Comparison of ENCODE assay signal across 21 cellular contexts in the genomic region with DNA sequence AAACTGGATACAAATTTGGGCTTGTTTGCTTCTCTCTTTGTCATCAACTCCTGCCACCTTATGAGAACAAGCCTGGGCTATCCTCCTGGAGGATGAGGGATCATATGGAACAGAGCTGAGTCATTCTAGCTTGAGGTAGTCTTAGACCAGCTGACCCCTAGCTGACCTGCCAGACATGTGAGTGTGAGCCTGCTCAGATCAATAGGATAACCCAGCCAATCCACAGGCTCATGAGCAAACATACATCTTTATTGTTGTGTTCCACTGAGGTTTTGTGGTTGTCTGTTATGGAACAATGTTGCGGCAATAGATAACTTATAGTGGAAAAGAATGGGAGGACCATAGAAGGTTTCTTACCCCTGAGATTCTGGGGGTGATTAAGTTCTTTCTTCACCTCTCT. TPM values are rescaled to one million over a fixed set of nuclear protein-coding genes. Genes with fewer than 3 reads are reported as not detected.
DNase-seq lines count a peak whose midpoint lies in the region; ATAC-seq, FAIRE-seq and TF ChIP-seq lines count a peak whose summit lies in the region.
"Had no signal": no experiment of that assay in that cellular context is flagged by ENCODE, and none has a peak within 500 bp of the region (broad histone marks: within the 10 kb centered on the region; RNA-seq: fewer than 3 reads in every experiment).

No MANE protein-coding gene starts in this region.

- H3K4me3 ChIP-seq in bronchial epithelial cell (ENCODE audit: low read depth, low read length) (no peak overlapping the region), mesenchymal stem cell (ENCODE audit: insufficient read depth in 1 of 2, low read depth in 1 of 2, low read length in 2 of 2) (no peak overlapping the region), osteoblast (ENCODE audit: insufficient read depth, low read length) (no peak overlapping the region)
- H3K4me3 ChIP-seq: GM12878, GM23338 had no signal

- no peak overlapping the region for H2BK5ac ChIP-seq in mesenchymal stem cell (ENCODE audit: low read depth, low read length, poor library complexity, severe bottlenecking)

- H3K79me2 ChIP-seq in osteoblast (ENCODE audit: insufficient read depth, low read length): no peaks in the 10 kb centered on the region

- no peak overlapping the region for H3K14ac ChIP-seq in mesenchymal stem cell (ENCODE audit: low read length in 2 of 2)

- H2BK15ac ChIP-seq in mesenchymal stem cell (ENCODE audit: low read depth, poor library complexity, severe bottlenecking): no peak overlapping the region

- no peak overlapping the region for H4K91ac ChIP-seq in mesenchymal stem cell (ENCODE audit: low read length)

- TF ChIP-seq CTCF in bronchial epithelial cell (IDR thresholded peaks at IDR 0.05; ENCODE audit: insufficient read depth, low read length, severe bottlenecking) (no peak), osteoblast (IDR thresholded peaks at IDR 0.05; ENCODE audit: extremely low read depth, low read depth, low read length) (no peak)

- H2AK5ac ChIP-seq in mesenchymal stem cell (ENCODE audit: low read length, severe bottlenecking): no peak overlapping the region

- H2AFZ ChIP-seq in mesenchymal stem cell (ENCODE audit: low read depth, low read length) (no peak overlapping the region), osteoblast (ENCODE audit: low read length) (no peak overlapping the region)
- H2AFZ ChIP-seq: GM23338 had no signal

- H3K36me3 ChIP-seq in bronchial epithelial cell (ENCODE audit: control insufficient read depth, insufficient read depth, low read length) (no peaks in the 10 kb centered on the region), mesenchymal stem cell (ENCODE audit: control insufficient read depth in 1 of 2, insufficient read depth in 2 of 2, low read depth in 1 of 2, low read length in 2 of 2) (no peaks in the 10 kb centered on the region), osteoblast (ENCODE audit: insufficient read depth, low read length) (no peaks in the 10 kb centered on the region)

- H2BK120ac ChIP-seq in mesenchymal stem cell (ENCODE audit: low read depth, low read length): no peak overlapping the region

- H3K9ac ChIP-seq in mesenchymal stem cell (ENCODE audit: low read length): no peak overlapping the region

- WGBS in mesenchymal stem cell: 97% methylated on average over 1 of the region's 1 CpG

- H3K27me3 ChIP-seq in bronchial epithelial cell (ENCODE audit: control insufficient read depth, insufficient read depth, low read length) (peaks cover 6% of the 10 kb centered on the region), mesenchymal stem cell (ENCODE audit: control insufficient read depth in 1 of 2, insufficient read depth in 1 of 2, low read length in 2 of 2) (peaks cover 0 to 28% of the 10 kb centered on the region in 2 experiments), osteoblast (ENCODE audit: insufficient read depth, low read length) (no peaks in the 10 kb centered on the region)

- H3K9me3 ChIP-seq in mesenchymal stem cell (ENCODE audit: control insufficient read depth, low read length) (no peaks in the 10 kb centered on the region), osteoblast (ENCODE audit: low read depth, low read length) (no peaks in the 10 kb centered on the region)

- H3K4me2 ChIP-seq in mesenchymal stem cell (ENCODE audit: low read length, poor library complexity, severe bottlenecking) (no peak overlapping the region), osteoblast (ENCODE audit: insufficient read depth, low read length) (no peak overlapping the region)
- H3K4me2 ChIP-seq: GM23338 had no signal

- H3K27ac ChIP-seq in mesenchymal stem cell (ENCODE audit: low read length, poor library complexity, severe bottlenecking) (no peak overlapping the region), osteoblast (ENCODE audit: low read depth, low read length) (no peak overlapping the region)
- H3K27ac ChIP-seq: C4-2B, HL-60 had no signal

- no peak overlapping the region for H4K8ac ChIP-seq in mesenchymal stem cell (ENCODE audit: low read length)

- no peaks in the 10 kb centered on the region for H3K79me1 ChIP-seq in mesenchymal stem cell (replicated peaks; ENCODE audit: low read length, poor library complexity, severe bottlenecking)

- H3K18ac ChIP-seq in mesenchymal stem cell (ENCODE audit: low read depth in 1 of 2, low read length in 2 of 2): no peak overlapping the region

- no peak overlapping the region for H2BK12ac ChIP-seq in mesenchymal stem cell (ENCODE audit: low read length in 2 of 2)

- no peak for FAIRE-seq in bronchial epithelial cell (lab: Jason Lieb, UNC)
- FAIRE-seq: GM12878 had no signal

- no peak overlapping the region for H3K23ac ChIP-seq in mesenchymal stem cell (ENCODE audit: low read length in 2 of 2)

- no peak overlapping the region for H3K4ac ChIP-seq in mesenchymal stem cell (ENCODE audit: low read depth in 1 of 2, low read length in 2 of 2)

- H4K20me1 ChIP-seq in osteoblast (ENCODE audit: insufficient read depth, low read length): no peaks in the 10 kb centered on the region

- peak; percentile 38 for DNase-seq in ELR (ENCODE audit: low read depth)
- peak; percentile 20 for DNase-seq in RKO (ENCODE audit: low spot score)
- peak; percentile 51 for DNase-seq in bronchial epithelial cell (ENCODE audit: low read depth)
- peak; percentile 11 for DNase-seq in mesenchymal stem cell
- no peak for DNase-seq in HuH-7.5 (ENCODE audit: low spot score)
- DNase-seq in activated CD4-positive, CD25-positive, alpha-beta regulatory T cell (lab: John Stamatoyannopoulos, UW): no peak
- DNase-seq in osteoblast (ENCODE audit: insufficient read length, low spot score, missing footprints): no peak
- DNase-seq: DMS79 treated with DMSO at 0.1 percent for 48 hours; GDM1; KBM-7; NCI-H1436 treated with DMSO at 0.1 percent for 48 hours; NCI-H2029 treated with DMSO at 0.1 percent for 48 hours; NCI-H2171 treated with DMSO at 0.1 percent for 48 hours; NCI-H446 treated with DMSO at 0.1 percent for 48 hours; NK-92 treated with Interleukin-12 subunit alpha and Interleukin-12 subunit beta, amount 100 ng/mL, for 24 hours; Right ventricle myocardium superior had no signal

- no peak for ATAC-seq in SK-N-SH treated with all-trans-retinoic acid at 6 μM for 48 hours
- ATAC-seq: GM12878, GM23338 had no signal

- H3K4me1 ChIP-seq in mesenchymal stem cell (ENCODE audit: control insufficient read depth, insufficient read depth, low read depth, low read length): no peaks in the 10 kb centered on the region
- H3K4me1 ChIP-seq in osteoblast (ENCODE audit: insufficient read depth, low read length): peaks cover 3% of the 10 kb centered on the region

TF ChIP-seq in SK-N-SH treated with all-trans-retinoic acid at 6 μM for 48 hours, 23 proteins besides CTCF, POLR2A, EP300 and RAD21:
- TF ChIP-seq ZC3H10 (CRISPR knock-in tag; IDR thresholded peaks at IDR 0.05) (no peak), CSDC2 (CRISPR knock-in tag; IDR thresholded peaks at IDR 0.05) (no peak)

RNA-seq across cellular contexts. Expression of gene FAM180A, which starts 54.5 kb away (rescaled TPM):
- total RNA-seq in bronchial epithelial cell (0.26 TPM in 1 of 2 replicates, not detected in the other), osteoblast (23.5 and 28.9 TPM in 2 replicates)
- polyA plus RNA-seq in mesenchymal stem cell (2013, experiment 1 of 2): not detected
- polyA plus RNA-seq in mesenchymal stem cell (2013, experiment 2 of 2): not detected
- total RNA-seq: GM12878, GM23338 had no signal
- polyA plus RNA-seq: GM12878, GM23338 had no signal

Comparison
In these comparisons a context has a peak if more than half of its experiments do, and no peak if none do; other contexts are left out.
1. DNase-seq: peak in ELR (single experiment), RKO (single experiment), bronchial epithelial cell (single experiment) and mesenchymal stem cell (single experiment); none in HuH-7.5 (single experiment), activated CD4-positive, CD25-positive, alpha-beta regulatory T cell (0 of 4) and osteoblast (single experiment).
2. RNA of gene FAM180A, which starts 54.5 kb away (total RNA-seq): 23.5 to 28.9 TPM in osteoblast; 0.26 TPM in bronchial epithelial cell; every median in the first group is over 10 times any median in the second.